Comparison of ENCODE assay signal across 1 cellular context in the genomic region with DNA sequence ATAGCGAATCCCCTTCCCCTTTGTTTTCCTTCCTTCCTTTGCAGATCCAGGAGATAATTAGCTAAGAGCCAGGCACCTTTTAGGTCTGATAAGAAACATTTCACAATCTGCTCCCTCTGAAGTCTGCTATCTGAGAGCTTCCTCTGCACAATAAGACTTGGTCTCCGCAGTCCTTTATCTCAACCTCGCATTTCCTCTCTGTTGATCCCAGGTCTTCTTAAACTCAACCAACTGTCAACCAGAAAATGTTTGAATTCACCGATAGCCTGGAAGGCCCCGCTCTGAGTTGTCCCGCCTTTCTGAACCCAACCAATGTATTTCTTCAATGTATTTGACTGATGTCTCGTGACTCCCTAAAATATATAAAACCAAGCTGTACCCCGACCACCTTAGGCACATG.
TF ChIP-seq lines count a peak whose summit lies in the region.

No MANE protein-coding gene starts in this region.

TF ChIP-seq in K562, 482 proteins besides CTCF, POLR2A, EP300 and RAD21 (continued from another document and continues in another):
- TF ChIP-seq MGA (IDR thresholded peaks at IDR 0.05): peak; percentile 28; the same call in 1 of the 2 replicates
- no peak for TF ChIP-seq ZNF668 (CRISPR knock-in tag; IDR thresholded peaks at IDR 0.05)
- peak; percentile 50 for TF ChIP-seq ETV1 (tag; conservative IDR thresholded peaks at IDR 0.05; ENCODE audit: low read depth)
- TF ChIP-seq ZNF707 (CRISPR knock-in tag; conservative IDR thresholded peaks at IDR 0.05): no peak
- peak; percentile 36; the same call in 1 of the 2 replicates for TF ChIP-seq CREB1 (IDR thresholded peaks at IDR 0.05)
- no peak for TF ChIP-seq CREB1 (CRISPR knock-in tag; IDR thresholded peaks at IDR 0.05)
- TF ChIP-seq WHSC1 (IDR thresholded peaks at IDR 0.05; ENCODE audit: low read length): no peak
- no peak for TF ChIP-seq SRSF3 (IDR thresholded peaks at IDR 0.05; ENCODE audit: insufficient read depth, low read length)
- no peak for TF ChIP-seq DNMT1 (IDR thresholded peaks at IDR 0.05)
- no peak for TF ChIP-seq PHF21A (IDR thresholded peaks at IDR 0.05; ENCODE audit: borderline replicate concordance, low read depth)
- TF ChIP-seq GTF3C2 (IDR thresholded peaks at IDR 0.05; ENCODE audit: borderline replicate concordance, extremely low read depth, insufficient read length): no peak
- TF ChIP-seq ETS1 (conservative IDR thresholded peaks at IDR 0.05; ENCODE audit: control insufficient read depth, low read depth, low read length): no peak
- TF ChIP-seq ZNF224 (CRISPR knock-in tag; IDR thresholded peaks at IDR 0.05): no peak
- TF ChIP-seq BRF1 (IDR thresholded peaks at IDR 0.05; ENCODE audit: borderline replicate concordance, extremely low read depth, insufficient read length): no peak
- TF ChIP-seq, protein P1, sequence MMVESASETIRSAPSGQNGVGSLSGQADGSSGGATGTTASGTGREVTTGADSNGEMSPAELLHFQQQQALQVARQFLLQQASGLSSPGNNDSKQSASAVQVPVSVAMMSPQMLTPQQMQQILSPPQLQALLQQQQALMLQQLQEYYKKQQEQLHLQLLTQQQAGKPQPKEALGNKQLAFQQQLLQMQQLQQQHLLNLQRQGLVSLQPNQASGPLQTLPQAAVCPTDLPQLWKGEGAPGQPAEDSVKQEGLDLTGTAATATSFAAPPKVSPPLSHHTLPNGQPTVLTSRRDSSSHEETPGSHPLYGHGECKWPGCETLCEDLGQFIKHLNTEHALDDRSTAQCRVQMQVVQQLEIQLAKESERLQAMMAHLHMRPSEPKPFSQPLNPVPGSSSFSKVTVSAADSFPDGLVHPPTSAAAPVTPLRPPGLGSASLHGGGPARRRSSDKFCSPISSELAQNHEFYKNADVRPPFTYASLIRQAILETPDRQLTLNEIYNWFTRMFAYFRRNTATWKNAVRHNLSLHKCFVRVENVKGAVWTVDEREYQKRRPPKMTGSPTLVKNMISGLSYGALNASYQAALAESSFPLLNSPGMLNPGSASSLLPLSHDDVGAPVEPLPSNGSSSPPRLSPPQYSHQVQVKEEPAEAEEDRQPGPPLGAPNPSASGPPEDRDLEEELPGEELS (CRISPR knock-in tag; IDR thresholded peaks at IDR 0.05; ENCODE audit: borderline replicate concordance): no peak
- TF ChIP-seq SIX5 (IDR thresholded peaks at IDR 0.05; ENCODE audit: borderline replicate concordance in 1 of 2, insufficient read depth in 1 of 2, low read depth in 1 of 2, low read length in 2 of 2): no peak
- no peak for TF ChIP-seq HOMEZ (CRISPR knock-in tag; IDR thresholded peaks at IDR 0.05)
- no peak for TF ChIP-seq ZBTB5 (IDR thresholded peaks at IDR 0.05)
- no peak; the same call in 1 of the 2 replicates for TF ChIP-seq ATF7 (IDR thresholded peaks at IDR 0.05)
- peak; percentile 14; the same call in 1 of the 2 replicates for TF ChIP-seq TCF7L2 (IDR thresholded peaks at IDR 0.05; ENCODE audit: low read depth, low read length)
- no peak for TF ChIP-seq ZNF384 (IDR thresholded peaks at IDR 0.05; ENCODE audit: low read depth, low read length)
- TF ChIP-seq THRAP3 (IDR thresholded peaks at IDR 0.05; ENCODE audit: borderline replicate concordance): no peak
- TF ChIP-seq, protein P2, sequence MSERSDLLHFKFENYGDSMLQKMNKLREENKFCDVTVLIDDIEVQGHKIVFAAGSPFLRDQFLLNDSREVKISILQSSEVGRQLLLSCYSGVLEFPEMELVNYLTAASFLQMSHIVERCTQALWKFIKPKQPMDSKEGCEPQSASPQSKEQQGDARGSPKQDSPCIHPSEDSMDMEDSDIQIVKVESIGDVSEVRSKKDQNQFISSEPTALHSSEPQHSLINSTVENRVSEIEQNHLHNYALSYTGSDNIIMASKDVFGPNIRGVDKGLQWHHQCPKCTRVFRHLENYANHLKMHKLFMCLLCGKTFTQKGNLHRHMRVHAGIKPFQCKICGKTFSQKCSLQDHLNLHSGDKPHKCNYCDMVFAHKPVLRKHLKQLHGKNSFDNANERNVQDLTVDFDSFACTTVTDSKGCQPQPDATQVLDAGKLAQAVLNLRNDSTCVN (CRISPR knock-in tag; IDR thresholded peaks at IDR 0.05): no peak
- peak; percentile 79; the same call in 1 of the 2 replicates for TF ChIP-seq DMBX1 (CRISPR knock-in tag; IDR thresholded peaks at IDR 0.05; ENCODE audit: borderline replicate concordance)
- TF ChIP-seq MAFK (IDR thresholded peaks at IDR 0.05; ENCODE audit: low read length): no peak
- TF ChIP-seq MBD2 (IDR thresholded peaks at IDR 0.05; ENCODE audit: borderline replicate concordance, low read depth): peak; percentile 55; the same call in 1 of the 2 replicates
- TF ChIP-seq ZNF583 (CRISPR knock-in tag; IDR thresholded peaks at IDR 0.05): no peak
- peak; percentile 94 for TF ChIP-seq KLF16 (IDR thresholded peaks at IDR 0.05)
- TF ChIP-seq GABPB1 (CRISPR knock-in tag; IDR thresholded peaks at IDR 0.05): no peak
